Comparison of ENCODE assay signal across 1 cellular context in genomic region chr6:139378882-139379341, GRCh38.
TF ChIP-seq lines count a peak whose summit lies in the region.

No MANE protein-coding gene starts in this region.

TF ChIP-seq in HepG2, 621 proteins besides CTCF, POLR2A, EP300 and RAD21 (continued from another document and continues in another):
- TF ChIP-seq ZNF687 (CRISPR knock-in tag; IDR thresholded peaks at IDR 0.05) (no peak), GPBP1L1 (CRISPR knock-in tag; IDR thresholded peaks at IDR 0.05) (no peak), PRMT3 (CRISPR knock-in tag; IDR thresholded peaks at IDR 0.05; ENCODE audit: borderline replicate concordance, low read depth) (no peak), NR3C1 (CRISPR knock-in tag; IDR thresholded peaks at IDR 0.05) (no peak), PHF5A (CRISPR knock-in tag; IDR thresholded peaks at IDR 0.05; ENCODE audit: low read depth, unreplicated experiment) (no peak), ZNF232 (CRISPR knock-in tag; IDR thresholded peaks at IDR 0.05; ENCODE audit: borderline replicate concordance) (no peak), ZNF737 (CRISPR knock-in tag; IDR thresholded peaks at IDR 0.05; ENCODE audit: borderline replicate concordance) (no peak), FOSL1 (CRISPR knock-in tag; IDR thresholded peaks at IDR 0.05; ENCODE audit: borderline replicate concordance) (peak; percentile 94), PAWR (CRISPR knock-in tag; IDR thresholded peaks at IDR 0.05; ENCODE audit: borderline replicate concordance) (no peak), RFX1 (IDR thresholded peaks at IDR 0.05) (no peak), MAFK (conservative IDR thresholded peaks at IDR 0.05 in 1 of 2, IDR thresholded peaks at IDR 0.05 in 1 of 2; ENCODE audit: low read length in 2 of 2) (peak; percentile 46; a peak in 3 of 4 replicates), ZNF205 (CRISPR knock-in tag; IDR thresholded peaks at IDR 0.05) (0 out of 2 replicates have a peak, but pooled peaks have one; percentile 56), MIER3 (CRISPR knock-in tag; IDR thresholded peaks at IDR 0.05; ENCODE audit: borderline replicate concordance) (peak; percentile 18; the same call in 1 of the 2 replicates), ZFAT (CRISPR knock-in tag; conservative IDR thresholded peaks at IDR 0.05) (no peak), ZNF616 (CRISPR knock-in tag; IDR thresholded peaks at IDR 0.05; ENCODE audit: low read depth) (no peak), LRRFIP1 (CRISPR knock-in tag; conservative IDR thresholded peaks at IDR 0.05) (no peak), HDAC2 (CRISPR knock-in tag; IDR thresholded peaks at IDR 0.05) (0 out of 2 replicates have a peak, but pooled peaks have one; percentile 34), THYN1 (CRISPR knock-in tag; IDR thresholded peaks at IDR 0.05; ENCODE audit: borderline replicate concordance, low read depth) (no peak), ZNF124 (CRISPR knock-in tag; IDR thresholded peaks at IDR 0.05) (0 out of 2 replicates have a peak, but pooled peaks have one; percentile 42), ZBTB33 (CRISPR knock-in tag; IDR thresholded peaks at IDR 0.05) (no peak), ZNF33A (CRISPR knock-in tag; IDR thresholded peaks at IDR 0.05; ENCODE audit: borderline replicate concordance) (no peak), ZSCAN5A (CRISPR knock-in tag; IDR thresholded peaks at IDR 0.05; ENCODE audit: borderline replicate concordance) (no peak), MZF1 (CRISPR knock-in tag; IDR thresholded peaks at IDR 0.05; ENCODE audit: borderline replicate concordance) (no peak), SYNCRIP (IDR thresholded peaks at IDR 0.05; ENCODE audit: insufficient read depth, low read depth, low read length) (no peak), IRX3 (CRISPR knock-in tag; IDR thresholded peaks at IDR 0.05; ENCODE audit: borderline replicate concordance, low read depth) (no peak), DRAP1 (CRISPR knock-in tag; IDR thresholded peaks at IDR 0.05) (0 out of 2 replicates have a peak, but pooled peaks have one; percentile 43), TCF12 (IDR thresholded peaks at IDR 0.05) (no peak), TCF12 (CRISPR knock-in tag; IDR thresholded peaks at IDR 0.05) (0 out of 2 replicates have a peak, but pooled peaks have one; percentile 29), KDM4B (CRISPR knock-in tag; IDR thresholded peaks at IDR 0.05) (no peak), NR2F1 (CRISPR knock-in tag; IDR thresholded peaks at IDR 0.05) (no peak), YEATS4 (CRISPR knock-in tag; IDR thresholded peaks at IDR 0.05; ENCODE audit: borderline replicate concordance) (peak; percentile 29; the same call in 1 of the 2 replicates), CREM (IDR thresholded peaks at IDR 0.05) (0 out of 2 replicates have a peak, but pooled peaks have one; percentile 17), CREM (CRISPR knock-in tag; IDR thresholded peaks at IDR 0.05) (no peak), ZNF749 (CRISPR knock-in tag; IDR thresholded peaks at IDR 0.05; ENCODE audit: borderline replicate concordance) (no peak), ISL2 (CRISPR knock-in tag; IDR thresholded peaks at IDR 0.05) (no peak), ZNF691 (CRISPR knock-in tag; IDR thresholded peaks at IDR 0.05; ENCODE audit: borderline replicate concordance, low read depth) (no peak), HNF4G (IDR thresholded peaks at IDR 0.05; ENCODE audit: borderline replicate concordance, low read depth, low read length) (peak; percentile 85; the same call in 1 of the 2 replicates), HNF4G (CRISPR knock-in tag; IDR thresholded peaks at IDR 0.05; ENCODE audit: borderline replicate concordance, low read depth) (peak; percentile 65; the same call in 1 of the 2 replicates), ZBTB7B (CRISPR knock-in tag; IDR thresholded peaks at IDR 0.05) (0 out of 2 replicates have a peak, but pooled peaks have one; percentile 14), SALL2 (CRISPR knock-in tag; IDR thresholded peaks at IDR 0.05) (no peak), AKAP8 (CRISPR knock-in tag; IDR thresholded peaks at IDR 0.05) (no peak), BRCA1 (CRISPR knock-in tag; IDR thresholded peaks at IDR 0.05) (no peak; the same call in 1 of the 2 replicates), GMEB1 (CRISPR knock-in tag; IDR thresholded peaks at IDR 0.05; ENCODE audit: borderline replicate concordance) (no peak), FOSL2 (CRISPR knock-in tag; IDR thresholded peaks at IDR 0.05) (peak; percentile 98), HMG20B (CRISPR knock-in tag; conservative IDR thresholded peaks at IDR 0.05) (no peak), JUN (CRISPR knock-in tag; IDR thresholded peaks at IDR 0.05) (peak; percentile 88), ZNF230 (CRISPR knock-in tag; IDR thresholded peaks at IDR 0.05) (no peak), PRDM15 (CRISPR knock-in tag; IDR thresholded peaks at IDR 0.05) (peak; percentile 66), ZNF713 (CRISPR knock-in tag; IDR thresholded peaks at IDR 0.05) (no peak), NR2F6 (IDR thresholded peaks at IDR 0.05) (no peak), NR2F6 (CRISPR knock-in tag; IDR thresholded peaks at IDR 0.05) (peak; percentile 64; the same call in 1 of the 2 replicates)
